ENCODE assay signal across 15 cellular contexts in the genomic region with DNA sequence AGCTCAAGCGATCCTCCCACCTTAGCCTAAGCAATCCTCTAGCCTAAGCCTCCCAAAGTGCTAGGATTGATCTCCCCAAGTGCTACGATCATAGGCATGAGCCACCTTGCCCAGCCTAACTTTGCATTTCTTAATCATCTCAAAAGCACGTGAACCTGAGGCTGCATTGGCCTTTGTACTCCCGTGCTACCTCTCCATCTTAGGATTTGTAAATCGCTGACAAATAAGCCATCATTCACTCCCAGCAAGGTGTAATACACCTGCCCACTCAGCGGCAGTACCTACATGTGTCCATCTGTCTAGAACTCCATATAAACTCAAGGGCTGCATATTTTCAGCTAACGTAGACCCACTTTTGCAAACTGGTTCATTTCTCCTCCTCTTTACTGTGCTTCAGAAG. TPM values are rescaled to one million over a fixed set of nuclear protein-coding genes. Genes with fewer than 3 reads are reported as not detected.
DNase-seq lines count a peak whose midpoint lies in the region; ATAC-seq and TF ChIP-seq lines count a peak whose summit lies in the region.
"Had no signal": no experiment of that assay in that cellular context is flagged by ENCODE, and none has a peak within 500 bp of the region (broad histone marks: within the 10 kb centered on the region; RNA-seq: fewer than 3 reads in every experiment).

No MANE protein-coding gene starts in this region.

- H3K4me1 ChIP-seq in breast epithelium (no peaks in the 10 kb centered on the region), transverse colon (peaks cover 0 to 52% (median 16%) of the 10 kb centered on the region in 4 donors)

- no peaks in the 10 kb centered on the region for H3K27me3 ChIP-seq in breast epithelium
- no peaks in the 10 kb centered on the region for H3K27me3 ChIP-seq in transverse colon
- H3K27me3 ChIP-seq: BE2C had no signal

- H3K4me3 Mint-ChIP-seq in MCF 10A (ENCODE audit: unreplicated experiment): peak overlapping the region; percentile 80
- H3K4me3 Mint-ChIP-seq in activated CD8-positive, alpha-beta memory T cell treated with anti-CD3 and anti-CD28 coated beads, Interleukin-2, amount 10 ng/mL, durations not matched to agents 7 days and 5 days: no peak overlapping the region

- H3K9me3 Mint-ChIP-seq in MCF 10A (ENCODE audit: unreplicated experiment): no peaks in the 10 kb centered on the region
- no peaks in the 10 kb centered on the region for H3K9me3 Mint-ChIP-seq in activated CD8-positive, alpha-beta memory T cell treated with anti-CD3 and anti-CD28 coated beads, Interleukin-2, amount 10 ng/mL, durations not matched to agents 7 days and 5 days (ENCODE audit: low read depth)

- CTCF ChIA-PET in MCF 10A (lab: Yijun Ruan, JAX): interaction anchor here (0.6 to 5.7 kb wide), 3 partner anchors 135 to 141 kb away, joined by 4 to 25 read pairs (median 16); no protein-coding TSS in a partner anchor
- CTCF ChIA-PET in activated CD8-positive, alpha-beta memory T cell treated with anti-CD3 and anti-CD28 coated beads, Interleukin-2, amount 10 ng/mL, durations not matched to agents 7 days and 5 days (lab: Charles Lee): interaction anchor here (0.7 to 1.3 kb wide), 2 partner anchors 81 to 141 kb away, joined by 3 to 7 read pairs; no protein-coding TSS in a partner anchor

- intact Hi-C loops in MCF 10A (cut with micrococcal nuclease): loop anchor here (2.0 kb wide), 1 partner anchor 52 kb away; no protein-coding TSS in a partner anchor
- intact Hi-C loops in breast epithelium (cut with DNase I; ENCODE audit: low total_unique reads): no loop called here
- intact Hi-C loops in transverse colon (cut with DNase I; ENCODE audit: low total_unique reads): no loop called here

- H3K4me3 ChIP-seq in breast epithelium (no peak overlapping the region), fibroblast of the aortic adventitia (ENCODE audit: low read depth, low read length) (peak overlapping the region; percentile 13), transverse colon (no peak overlapping the region)

- peaks cover 6% of the 10 kb centered on the region for H3K36me3 Mint-ChIP-seq in MCF 10A (ENCODE audit: insufficient read depth, unreplicated experiment)
- H3K36me3 Mint-ChIP-seq in activated CD8-positive, alpha-beta memory T cell treated with anti-CD3 and anti-CD28 coated beads, Interleukin-2, amount 10 ng/mL, durations not matched to agents 7 days and 5 days: no peaks in the 10 kb centered on the region

- no peak for ATAC-seq in activated CD8-positive, alpha-beta memory T cell treated with anti-CD3 and anti-CD28 coated beads, Interleukin-2, amount 10 ng/mL, durations not matched to agents 7 days and 5 days
- no peak for ATAC-seq in HG02759 (IDR thresholded peaks at IDR 0.05; ENCODE audit: unreplicated experiment)
- ATAC-seq: HCT116 had no signal

- H3K36me3 ChIP-seq in breast epithelium (no peaks in the 10 kb centered on the region), transverse colon (no peaks in the 10 kb centered on the region)
- H3K36me3 ChIP-seq: BE2C had no signal

- TF ChIP-seq CTCF in MCF 10A (IDR thresholded peaks at IDR 0.05; ENCODE audit: unreplicated experiment) (no peak), breast epithelium (IDR thresholded peaks at IDR 0.05) (no peak), fibroblast of the aortic adventitia (IDR thresholded peaks at IDR 0.05; ENCODE audit: insufficient read depth, low read length) (no peak), transverse colon (IDR thresholded peaks at IDR 0.05) (no peak)

- 70 to 71% methylated on average over 6 to 7 of the region's 7 CpGs for WGBS in transverse colon (ENCODE audit: low coverage in 1 of 2), 2 donors

- peaks cover 15% of the 10 kb centered on the region for H3K4me1 Mint-ChIP-seq in MCF 10A (ENCODE audit: insufficient read depth, unreplicated experiment)
- peaks cover 24% of the 10 kb centered on the region for H3K4me1 Mint-ChIP-seq in activated CD8-positive, alpha-beta memory T cell treated with anti-CD3 and anti-CD28 coated beads, Interleukin-2, amount 10 ng/mL, durations not matched to agents 7 days and 5 days

- POLR2A ChIA-PET in MCF 10A (lab: Yijun Ruan, JAX): no interaction called here

- no peak for TF ChIP-seq POLR2A in breast epithelium (IDR thresholded peaks at IDR 0.05)
- no peak for TF ChIP-seq POLR2A in transverse colon (IDR thresholded peaks at IDR 0.05)

- no TSS peak for BruUV-seq in MCF 10A (replicated peaks; lab: Mats Ljungman, UMichigan)

- H3K27ac Mint-ChIP-seq in MCF 10A (ENCODE audit: low read depth, unreplicated experiment): peak overlapping the region; percentile 63
- H3K27ac Mint-ChIP-seq in activated CD8-positive, alpha-beta memory T cell treated with anti-CD3 and anti-CD28 coated beads, Interleukin-2, amount 10 ng/mL, durations not matched to agents 7 days and 5 days: no peak overlapping the region

- in situ Hi-C loops in transverse colon (cut with MboI; ENCODE audit: low pct_ligation_motif_present in 1 of 4, low pct_unique_long_range_greater_than_20kb in 1 of 4, low sequenced_read_pairs in 3 of 4): no loop called here

- H3K9me3 ChIP-seq in breast epithelium (no peaks in the 10 kb centered on the region), transverse colon (no peaks in the 10 kb centered on the region)
- H3K9me3 ChIP-seq: BE2C had no signal

- no peak for TF ChIP-seq EP300 in transverse colon (IDR thresholded peaks at IDR 0.05; ENCODE audit: low read depth)

- no peaks in the 10 kb centered on the region for H3K27me3 Mint-ChIP-seq in MCF 10A (ENCODE audit: insufficient read depth, unreplicated experiment)
- peaks cover 1% of the 10 kb centered on the region for H3K27me3 Mint-ChIP-seq in activated CD8-positive, alpha-beta memory T cell treated with anti-CD3 and anti-CD28 coated beads, Interleukin-2, amount 10 ng/mL, durations not matched to agents 7 days and 5 days

- H3K27ac ChIP-seq in breast epithelium: no peak overlapping the region
- H3K27ac ChIP-seq in transverse colon: peak overlapping the region; percentile 18 to 99 (median 70)
- H3K27ac ChIP-seq: RWPE1 had no signal

- DNase-seq in MCF 10A (ENCODE audit: unreplicated experiment) (no peak), breast epithelium (ENCODE audit: low spot score in 2 of 2) (no peak), NCI-H510A treated with DMSO at 0.1 percent for 48 hours (lab: John Stamatoyannopoulos, UW) (peak; percentile 69), fibroblast of the aortic adventitia (ENCODE audit: low read depth) (no peak), transverse colon (peak; percentile 57), NCI-H146 (lab: John Stamatoyannopoulos, UW) (no peak)
- DNase-seq in activated CD8-positive, alpha-beta memory T cell treated with anti-CD3 and anti-CD28 coated beads, Interleukin-2, amount 10 ng/mL, durations not matched to agents 7 days and 5 days: no peak
- DNase-seq: BE2C; cortex of kidney; GF-D8; NCI-H446; stimulated activated CD4-positive, alpha-beta T cell treated with anti-CD3 and anti-CD28 coated beads, Interleukin-2, amount 100 ng/mL, for 24 hours had no signal

RNA-seq across cellular contexts. Expression of a gene that starts 2.8 kb away (rescaled TPM):
- total RNA-seq in MCF 10A (2022) (51.3 and 65.7 TPM in 2 replicates), breast epithelium (10 to 100 TPM; 31.5 to 83.1 (median 52.1) TPM), fibroblast of the aortic adventitia (ENCODE audit: low replicate concordance) (36.0 and 82.2 TPM in 2 replicates), transverse colon (10 to 100 TPM; 24.7 to 96.5 (median 69.4) TPM)
- total RNA-seq in activated CD8-positive, alpha-beta memory T cell treated with anti-CD3 and anti-CD28 coated beads, Interleukin-2, amount 10 ng/mL, durations not matched to agents 7 days and 5 days: 10 to 100 TPM; 31.3 to 41.9 TPM

Comparison
In these comparisons a context has a peak if more than half of its experiments do, and no peak if none do; other contexts are left out.
1. DNase-seq: peak in NCI-H510A treated with DMSO at 0.1 percent for 48 hours (single experiment) and transverse colon (single experiment); none in MCF 10A (single experiment), breast epithelium (0 of 2), fibroblast of the aortic adventitia (single experiment), activated CD8-positive, alpha-beta memory T cell treated with anti-CD3 and anti-CD28 coated beads, Interleukin-2, amount 10 ng/mL, durations not matched to agents 7 days and 5 days (single experiment) and NCI-H146 (single experiment).
2. H3K27ac ChIP-seq: peak in transverse colon (4 of 4); none in breast epithelium (0 of 2).